In the genomic region with DNA sequence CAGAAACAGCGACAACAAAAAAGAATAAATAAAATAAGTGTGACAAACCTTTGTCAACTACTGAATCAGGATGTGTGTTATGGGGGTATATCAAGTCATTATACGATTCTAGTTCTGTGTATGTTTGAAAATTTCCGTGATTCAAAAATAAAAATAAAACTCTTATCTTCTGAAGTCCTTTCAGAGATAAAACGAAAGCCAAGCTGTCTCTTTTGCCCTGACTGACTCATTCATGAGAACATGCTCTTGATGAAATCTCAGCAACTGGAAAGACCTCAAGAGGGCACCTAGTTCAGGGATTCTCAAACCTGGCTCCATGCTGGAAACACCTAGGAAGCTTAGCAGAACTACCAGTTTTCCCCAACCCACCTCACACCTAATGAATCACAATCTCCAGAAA, we compare ENCODE assay signal across 15 cellular contexts. TPM values are rescaled to one million over a fixed set of nuclear protein-coding genes. Genes with fewer than 3 reads are reported as not detected.
DNase-seq lines count a peak whose midpoint lies in the region; ATAC-seq, FAIRE-seq and TF ChIP-seq lines count a peak whose summit lies in the region.
"Had no signal": no experiment of that assay in that cellular context is flagged by ENCODE, and none has a peak within 500 bp of the region (broad histone marks: within the 10 kb centered on the region; RNA-seq: fewer than 3 reads in every experiment).

No MANE protein-coding gene starts in this region.

- no peak overlapping the region for H3K27ac ChIP-seq in trophoblast cell (ENCODE audit: low read depth, low read length)
- H3K27ac ChIP-seq: lower lobe of right lung, ovary had no signal

- TF ChIP-seq CTCF in chondrocyte (IDR thresholded peaks at IDR 0.05), result no peak

- no peak for ATAC-seq in GM21529 (IDR thresholded peaks at IDR 0.05; ENCODE audit: unreplicated experiment)

- no peak overlapping the region for H3K23ac ChIP-seq in trophoblast cell (ENCODE audit: low read length)

- no peak overlapping the region for H2BK12ac ChIP-seq in trophoblast cell (ENCODE audit: low read length)

- no peaks in the 10 kb centered on the region for H3K27me3 Mint-ChIP-seq in IgD-negative memory B cell
- no peaks in the 10 kb centered on the region for H3K27me3 Mint-ChIP-seq in chondrocyte (ENCODE audit: low read depth)

- H3K14ac ChIP-seq in trophoblast cell (ENCODE audit: low read length), result no peak overlapping the region

- WGBS in trophoblast cell (ENCODE audit: extremely low coverage, insufficient coverage, insufficient read length), result no CpG with 5 or more reads among the region's 4 CpGs

- H3K9ac ChIP-seq in trophoblast cell (ENCODE audit: low read length), result no peak overlapping the region

- H4K12ac ChIP-seq in trophoblast cell (ENCODE audit: low read depth, low read length), result no peak overlapping the region

- peak; percentile 5 for FAIRE-seq in GM12892 (lab: Jason Lieb, UNC)
- FAIRE-seq: D721Med had no signal

- H2AFZ ChIP-seq in trophoblast cell (ENCODE audit: insufficient read depth, low read length, poor library complexity), result no peak overlapping the region

- no peaks in the 10 kb centered on the region for H3K79me1 ChIP-seq in trophoblast cell (ENCODE audit: low read length)

- peaks cover 14 to 26% of the 10 kb centered on the region in 2 experiments for H3K36me3 ChIP-seq in trophoblast cell (ENCODE audit: control insufficient read depth in 1 of 2, insufficient read depth in 2 of 2, low read length in 2 of 2)
- H3K36me3 ChIP-seq: ovary had no signal

- no peak overlapping the region for H3K4ac ChIP-seq in trophoblast cell (ENCODE audit: low read depth, low read length)

- no peak overlapping the region for H3K4me3 ChIP-seq in trophoblast cell (ENCODE audit: low read depth, low read length)
- H3K4me3 ChIP-seq: coronary artery, lower lobe of right lung, ovary had no signal

- DNase-seq in GM12892 (ENCODE audit: insufficient read length) (no peak), chondrocyte (ENCODE audit: low spot score) (no peak), trophoblast cell (peak; percentile 41 to 66), hippocampal formation (lab: John Stamatoyannopoulos, UW) (no peak), SK-N-DZ (ENCODE audit: low spot score) (no peak)
- DNase-seq: lower lobe of right lung; NCI-H2227 treated with DMSO at 0.1 percent for 48 hours; ovary; stimulated activated CD4-positive, alpha-beta T cell treated with anti-CD3 and anti-CD28 coated beads, Interleukin-2, amount 100 ng/mL, for 24 hours; stimulated activated naive CD4-positive, alpha-beta T cell; T-helper 9 cell had no signal

- H3K4me2 ChIP-seq in trophoblast cell (ENCODE audit: low read length), result no peak overlapping the region

- H3K36me3 Mint-ChIP-seq in IgD-negative memory B cell (peaks cover 6% of the 10 kb centered on the region), chondrocyte (ENCODE audit: low read depth) (peaks cover 22% of the 10 kb centered on the region)

- H3K79me2 ChIP-seq in trophoblast cell (ENCODE audit: control insufficient read depth, insufficient read depth, low read length, poor library complexity), result peaks cover 6% of the 10 kb centered on the region

- H4K8ac ChIP-seq in trophoblast cell (ENCODE audit: low read depth, low read length), result no peak overlapping the region

- H3K27me3 ChIP-seq in trophoblast cell (ENCODE audit: insufficient read depth, low read length), result no peaks in the 10 kb centered on the region
- H3K27me3 ChIP-seq: ovary had no signal

- H2BK5ac ChIP-seq in trophoblast cell (ENCODE audit: low read depth, low read length, poor library complexity), result no peak overlapping the region

- no peak overlapping the region for H2BK120ac ChIP-seq in trophoblast cell (ENCODE audit: insufficient read depth, low read length, poor library complexity)

- no peak overlapping the region for H4K91ac ChIP-seq in trophoblast cell (ENCODE audit: low read depth, low read length)

- H3K27ac Mint-ChIP-seq in IgD-negative memory B cell, result peak overlapping the region in 1 of 3 donors; percentile 35
- peak overlapping the region; percentile 36 for H3K27ac Mint-ChIP-seq in chondrocyte (ENCODE audit: unreplicated experiment)

- H3K9me3 Mint-ChIP-seq in IgD-negative memory B cell (no peaks in the 10 kb centered on the region), chondrocyte (ENCODE audit: low read depth) (no peaks in the 10 kb centered on the region)

- no peaks in the 10 kb centered on the region for H3K9me3 ChIP-seq in trophoblast cell (ENCODE audit: insufficient read depth, low read depth, low read length)
- H3K9me3 ChIP-seq: lower lobe of right lung, ovary had no signal

- H3K4me1 ChIP-seq in trophoblast cell (ENCODE audit: control insufficient read depth in 1 of 2, insufficient read depth in 2 of 2, low read length in 2 of 2), result peaks cover 0 to 5% of the 10 kb centered on the region in 2 experiments

- H3K4me1 Mint-ChIP-seq in IgD-negative memory B cell (peaks cover 40 to 45% (median 42%) of the 10 kb centered on the region in 3 donors), chondrocyte (ENCODE audit: low read depth) (peaks cover 55% of the 10 kb centered on the region)

- H3K18ac ChIP-seq in trophoblast cell (ENCODE audit: low read length), result no peak overlapping the region

- peak overlapping the region in 3 of 4 donors; percentile 40 to 81 (median 45) for H3K4me3 Mint-ChIP-seq in IgD-negative memory B cell
- H3K4me3 Mint-ChIP-seq in chondrocyte (ENCODE audit: unreplicated experiment), result no peak overlapping the region

- H2AK5ac ChIP-seq in trophoblast cell (ENCODE audit: low read length), result no peak overlapping the region

- no peak for TF ChIP-seq POLR2A in GM12892 (IDR thresholded peaks at IDR 0.05; ENCODE audit: low read depth, low read length)

RNA-seq across cellular contexts. Expression of gene FOXN3, which starts 9.2 kb away (rescaled TPM):
- 29.8 TPM for polyA plus RNA-seq in GM12892 (2012; ENCODE audit: missing spikeins)
- 62.5 TPM for polyA plus RNA-seq in IgD-negative memory B cell
- 129 to 161 TPM (median 155 TPM) in 3 replicates for total RNA-seq in chondrocyte
- 55.1 and 55.6 TPM in 2 replicates for polyA plus RNA-seq in trophoblast cell (2013)
- 22.4 and 23.6 TPM in 2 replicates for polyA plus RNA-seq in SK-N-DZ (2014; cell fraction: cytosol; rRNA removed)
- 12.1 and 14.7 TPM in 2 replicates for polyA plus RNA-seq in SK-N-DZ (2014; cell fraction: nucleus; rRNA removed)

Comparison
In these comparisons a context has a peak if more than half of its experiments do, and no peak if none do; other contexts are left out.
1. DNase-seq: peak in trophoblast cell (2 of 2); none in GM12892 (single experiment), chondrocyte (single experiment), hippocampal formation (0 of 2) and SK-N-DZ (single experiment).